9 cellular contexts compared by ENCODE assay signal in the genomic region with DNA sequence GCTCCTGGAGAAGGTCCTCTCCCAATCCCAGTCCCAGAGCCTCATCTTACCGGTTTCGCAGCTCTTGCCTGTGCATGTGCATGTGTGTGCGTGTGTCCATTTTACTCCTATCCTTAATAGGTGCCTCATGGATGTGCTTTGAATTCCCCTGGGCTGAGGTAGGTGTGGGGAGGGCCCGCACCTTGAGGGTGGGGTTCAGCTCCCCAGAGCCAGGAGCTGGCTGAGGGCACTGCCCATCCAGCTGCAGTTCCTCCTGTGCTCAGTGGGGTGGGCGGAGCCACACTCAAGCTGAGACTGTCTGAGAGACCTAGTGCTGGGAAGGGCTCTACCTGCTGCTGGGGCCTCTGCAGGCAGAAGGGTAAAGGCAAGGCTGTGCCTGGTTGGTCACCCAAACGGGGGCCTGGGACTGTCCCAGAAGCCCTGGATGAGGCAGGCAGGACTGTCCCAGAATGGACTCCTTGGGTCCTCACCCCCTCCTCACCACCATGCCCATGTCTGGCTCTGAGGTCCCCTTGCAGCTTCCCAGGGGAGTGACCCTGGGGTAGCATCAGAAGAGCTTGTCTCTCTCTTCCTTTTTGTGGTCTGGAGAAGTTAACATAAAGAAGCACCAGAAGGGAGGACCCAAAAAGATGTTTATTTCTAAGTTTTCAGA. TPM values are rescaled to one million over a fixed set of nuclear protein-coding genes. Genes with fewer than 3 reads are reported as not detected.
DNase-seq lines count a peak whose midpoint lies in the region; ATAC-seq and TF ChIP-seq lines count a peak whose summit lies in the region.
"Had no signal": no experiment of that assay in that cellular context is flagged by ENCODE, and none has a peak within 500 bp of the region (broad histone marks: within the 10 kb centered on the region; RNA-seq: fewer than 3 reads in every experiment).

No MANE protein-coding gene starts in this region.

- H3K27me3 ChIP-seq in naive thymus-derived CD4-positive, alpha-beta T cell (ENCODE audit: control insufficient read depth in 2 of 2, insufficient read depth in 2 of 2, low read length in 2 of 2) = peaks cover 0 to 5% of the 10 kb centered on the region in 2 donors
- peaks cover 5% of the 10 kb centered on the region for H3K27me3 ChIP-seq in ovary

- no peaks in the 10 kb centered on the region for H3K9me3 ChIP-seq in naive thymus-derived CD4-positive, alpha-beta T cell (ENCODE audit: control insufficient read depth in 2 of 3, low read length in 3 of 3)
- H3K9me3 ChIP-seq in ovary = no peaks in the 10 kb centered on the region

- H3K27me3 Mint-ChIP-seq in naive thymus-derived CD4-positive, alpha-beta T cell = peaks cover 5 to 37% (median 15%) of the 10 kb centered on the region in 5 donors

- no peak overlapping the region for H3K4me3 ChIP-seq in naive thymus-derived CD4-positive, alpha-beta T cell (ENCODE audit: low read length)
- H3K4me3 ChIP-seq in ovary = no peak overlapping the region
- H3K4me3 ChIP-seq: cardiac muscle cell had no signal

- H3K27ac ChIP-seq in naive thymus-derived CD4-positive, alpha-beta T cell (ENCODE audit: low read depth, low read length) = no peak overlapping the region
- H3K27ac ChIP-seq in ovary = no peak overlapping the region
- H3K27ac ChIP-seq: cardiac muscle cell had no signal

- no peak overlapping the region for H3K4me3 Mint-ChIP-seq in naive thymus-derived CD4-positive, alpha-beta T cell

- H3K36me3 ChIP-seq in naive thymus-derived CD4-positive, alpha-beta T cell (ENCODE audit: control insufficient read depth in 2 of 3, insufficient read depth in 3 of 3, low read length in 3 of 3) = peaks cover 0 to 3% (median 0%) of the 10 kb centered on the region in 3 experiments
- no peaks in the 10 kb centered on the region for H3K36me3 ChIP-seq in ovary
- H3K36me3 ChIP-seq: cardiac muscle cell had no signal

- no peaks in the 10 kb centered on the region for H3K4me1 ChIP-seq in naive thymus-derived CD4-positive, alpha-beta T cell (ENCODE audit: control insufficient read depth in 2 of 2, insufficient read depth in 2 of 2, low read length in 2 of 2)
- no peaks in the 10 kb centered on the region for H3K4me1 ChIP-seq in ovary (ENCODE audit: insufficient read depth)

- CTCF ChIA-PET in naive thymus-derived CD4-positive, alpha-beta T cell (lab: Charles Lee) = interaction anchor here (0.8 to 2.2 kb wide), 2 partner anchors 13 to 15 kb away, joined by 3 to 8 read pairs; no protein-coding TSS in a partner anchor

- no peak for TF ChIP-seq CTCF in ovary (IDR thresholded peaks at IDR 0.05)

- ATAC-seq in GM19324 (IDR thresholded peaks at IDR 0.05; ENCODE audit: low FRiP score, unreplicated experiment) (peak; percentile 76), HG03108 (IDR thresholded peaks at IDR 0.05; ENCODE audit: unreplicated experiment) (peak; percentile 42)
- peak; percentile 72 for ATAC-seq in naive thymus-derived CD4-positive, alpha-beta T cell

- TF ChIP-seq EP300 in ovary (IDR thresholded peaks at IDR 0.05) = no peak

- peak; percentile 42 for DNase-seq in ELF-1 (ENCODE audit: low read depth, low spot score)
- peak; percentile 24 for DNase-seq in SW480 (ENCODE audit: low spot score)
- DNase-seq in naive thymus-derived CD4-positive, alpha-beta T cell = no peak
- no peak for DNase-seq in ovary
- no peak for DNase-seq in stimulated activated naive CD4-positive, alpha-beta T cell treated with Interleukin-2 at 50 U/mL for 16 hours (lab: John Stamatoyannopoulos, UW)
- no peak for DNase-seq in activated gamma-delta T cell treated with Interleukin-2 at 50 U/mL for 16 hours

- peaks cover 0 to 1% (median 0%) of the 10 kb centered on the region in 11 donors for H3K9me3 Mint-ChIP-seq in naive thymus-derived CD4-positive, alpha-beta T cell

- 71 to 86% (median 74%) methylated on average over 6 of the region's 6 CpGs for WGBS in ovary, 3 donors

- H3K27ac Mint-ChIP-seq in naive thymus-derived CD4-positive, alpha-beta T cell = no peak overlapping the region

- POLR2A ChIA-PET in naive thymus-derived CD4-positive, alpha-beta T cell (lab: Charles Lee) = no interaction called here

- TF ChIP-seq POLR2A in ovary (IDR thresholded peaks at IDR 0.05) = no peak

- intact Hi-C loops in naive thymus-derived CD4-positive, alpha-beta T cell (cut with micrococcal nuclease) = no loop called here
- intact Hi-C loops in ovary (cut with DNase I) = no loop called here

- no peaks in the 10 kb centered on the region for H3K36me3 Mint-ChIP-seq in naive thymus-derived CD4-positive, alpha-beta T cell

- H3K4me1 Mint-ChIP-seq in naive thymus-derived CD4-positive, alpha-beta T cell = peaks cover 0 to 8% (median 3%) of the 10 kb centered on the region in 7 donors

RNA-seq across cellular contexts. Expression of a gene that starts 8.9 kb away (rescaled TPM):
- total RNA-seq in naive thymus-derived CD4-positive, alpha-beta T cell = under 1 TPM in 3 of 5 experiments, not detected in 2; 0.03 to 0.20 (median 0.05) TPM
- under 1 TPM; 0.01 to 0.17 TPM for polyA plus RNA-seq in naive thymus-derived CD4-positive, alpha-beta T cell
- total RNA-seq in ovary = 1 to 10 TPM in 1 of 7 donors, under 1 TPM in 6; 0.11 to 1.7 (median 0.48) TPM
- polyA plus RNA-seq in ovary = under 1 TPM; 0.21 to 0.83 TPM

RNA-seq across cellular contexts. Expression of a gene that starts 24.9 kb away (rescaled TPM):
- 10 to 100 TPM; 12.0 to 19.0 (median 18.3) TPM for total RNA-seq in naive thymus-derived CD4-positive, alpha-beta T cell
- 10 to 100 TPM; 13.8 to 17.3 TPM for polyA plus RNA-seq in naive thymus-derived CD4-positive, alpha-beta T cell
- total RNA-seq in ovary = 10 to 100 TPM; 12.8 to 24.4 (median 22.4) TPM
- polyA plus RNA-seq in ovary = 10 to 100 TPM; 12.0 to 22.2 TPM

Comparison
In these comparisons a context has a peak if more than half of its experiments do, and no peak if none do; other contexts are left out.
1. DNase-seq: peak in ELF-1 (single experiment) and SW480 (single experiment); none in naive thymus-derived CD4-positive, alpha-beta T cell (0 of 9), ovary (0 of 5), stimulated activated naive CD4-positive, alpha-beta T cell treated with Interleukin-2 at 50 U/mL for 16 hours (single experiment) and activated gamma-delta T cell treated with Interleukin-2 at 50 U/mL for 16 hours (single experiment).
2. Peak in every context shown above with its lines, with median percentiles within 50 percentile points of each other: ATAC-seq.